ENCODE assay signal across 1 cellular context in genomic region chr1:145946477-145946986, GRCh38.
TF ChIP-seq lines count a peak whose summit lies in the region.

No MANE protein-coding gene starts in this region.

TF ChIP-seq in liver, 16 proteins besides CTCF, POLR2A, EP300 and RAD21 (continued from another document):
- TF ChIP-seq, protein P1, sequence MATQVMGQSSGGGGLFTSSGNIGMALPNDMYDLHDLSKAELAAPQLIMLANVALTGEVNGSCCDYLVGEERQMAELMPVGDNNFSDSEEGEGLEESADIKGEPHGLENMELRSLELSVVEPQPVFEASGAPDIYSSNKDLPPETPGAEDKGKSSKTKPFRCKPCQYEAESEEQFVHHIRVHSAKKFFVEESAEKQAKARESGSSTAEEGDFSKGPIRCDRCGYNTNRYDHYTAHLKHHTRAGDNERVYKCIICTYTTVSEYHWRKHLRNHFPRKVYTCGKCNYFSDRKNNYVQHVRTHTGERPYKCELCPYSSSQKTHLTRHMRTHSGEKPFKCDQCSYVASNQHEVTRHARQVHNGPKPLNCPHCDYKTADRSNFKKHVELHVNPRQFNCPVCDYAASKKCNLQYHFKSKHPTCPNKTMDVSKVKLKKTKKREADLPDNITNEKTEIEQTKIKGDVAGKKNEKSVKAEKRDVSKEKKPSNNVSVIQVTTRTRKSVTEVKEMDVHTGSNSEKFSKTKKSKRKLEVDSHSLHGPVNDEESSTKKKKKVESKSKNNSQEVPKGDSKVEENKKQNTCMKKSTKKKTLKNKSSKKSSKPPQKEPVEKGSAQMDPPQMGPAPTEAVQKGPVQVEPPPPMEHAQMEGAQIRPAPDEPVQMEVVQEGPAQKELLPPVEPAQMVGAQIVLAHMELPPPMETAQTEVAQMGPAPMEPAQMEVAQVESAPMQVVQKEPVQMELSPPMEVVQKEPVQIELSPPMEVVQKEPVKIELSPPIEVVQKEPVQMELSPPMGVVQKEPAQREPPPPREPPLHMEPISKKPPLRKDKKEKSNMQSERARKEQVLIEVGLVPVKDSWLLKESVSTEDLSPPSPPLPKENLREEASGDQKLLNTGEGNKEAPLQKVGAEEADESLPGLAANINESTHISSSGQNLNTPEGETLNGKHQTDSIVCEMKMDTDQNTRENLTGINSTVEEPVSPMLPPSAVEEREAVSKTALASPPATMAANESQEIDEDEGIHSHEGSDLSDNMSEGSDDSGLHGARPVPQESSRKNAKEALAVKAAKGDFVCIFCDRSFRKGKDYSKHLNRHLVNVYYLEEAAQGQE (IDR thresholded peaks at IDR 0.05), result no peak
- no peak for TF ChIP-seq GABPA (IDR thresholded peaks at IDR 0.05 in 1 of 2, conservative IDR thresholded peaks at IDR 0.05 in 1 of 2)
- no peak for TF ChIP-seq FOXA1 (IDR thresholded peaks at IDR 0.05)
- peak; percentile 64 for TF ChIP-seq HNF4G (IDR thresholded peaks at IDR 0.05)
- peak; percentile 64 for TF ChIP-seq SP1 (IDR thresholded peaks at IDR 0.05)
- TF ChIP-seq HNF4A (conservative IDR thresholded peaks at IDR 0.05), result peak; percentile 77 to 90
- TF ChIP-seq JUND (IDR thresholded peaks at IDR 0.05), result no peak
TF ChIP-seq in liver: peak in this region for 6.
